ENCODE assay signal across 8 cellular contexts in genomic region chr12:124906606-124907261, GRCh38. TPM values are rescaled to one million over a fixed set of nuclear protein-coding genes. Genes with fewer than 3 reads are reported as not detected.
DNase-seq lines count a peak whose midpoint lies in the region; ATAC-seq and TF ChIP-seq lines count a peak whose summit lies in the region.

No MANE protein-coding gene starts in this region.

- peaks cover 5 to 15% (median 10%) of the 10 kb centered on the region in 5 experiments for H3K9me3 Mint-ChIP-seq in brain

- peaks cover 57% of the 10 kb centered on the region for H3K4me1 Mint-ChIP-seq in brain

- H3K27me3 Mint-ChIP-seq in brain = peaks cover 11% of the 10 kb centered on the region

- no peaks in the 10 kb centered on the region for H3K27me3 ChIP-seq in SU-DHL-6 (ENCODE audit: low read length)

- peak overlapping the region; percentile 1 for H3K4me2 ChIP-seq in SU-DHL-6 (ENCODE audit: low read depth, low read length, poor library complexity, severe bottlenecking)

- H3K9ac ChIP-seq in SU-DHL-6 (ENCODE audit: low read length) = no peak overlapping the region

- peaks cover 41% of the 10 kb centered on the region for H3F3A ChIP-seq in SU-DHL-6 (ENCODE audit: insufficient read depth)

- H3K9me3 ChIP-seq in SU-DHL-6 (ENCODE audit: insufficient read depth, low read length) = no peaks in the 10 kb centered on the region

- no peak overlapping the region for H3K27ac ChIP-seq in SU-DHL-6 (ENCODE audit: low read depth, low read length)

- DNase-seq in iris pigment epithelial cell (ENCODE audit: low read depth) (peak; percentile 92), NCI-H526 treated with DMSO at 0.1 percent for 48 hours (lab: John Stamatoyannopoulos, UW) (no peak), SHP77 treated with DMSO at 0.1 percent for 48 hours (lab: John Stamatoyannopoulos, UW) (no peak)
- DNase-seq in stimulated activated CD4-positive, alpha-beta T cell treated with anti-CD3 and anti-CD28 coated beads, Interleukin-2, amount 100 ng/mL, for 24 hours = peak; percentile 87 to 93

- no peak overlapping the region for H3K4me3 ChIP-seq in SU-DHL-6 (ENCODE audit: insufficient read depth, low read length, poor library complexity, severe bottlenecking)

- peak overlapping the region; percentile 2 to 60 (median 44) for H3K27ac Mint-ChIP-seq in brain

- H2AFZ ChIP-seq in SU-DHL-6 (ENCODE audit: low read depth, low read length, severe bottlenecking) = no peak overlapping the region

- peaks cover 18% of the 10 kb centered on the region for H4K20me1 ChIP-seq in SU-DHL-6 (ENCODE audit: low read depth, low read length)

- peaks cover 8% of the 10 kb centered on the region for H3K36me3 ChIP-seq in SU-DHL-6 (ENCODE audit: low read length)

- no peaks in the 10 kb centered on the region for H3K79me2 ChIP-seq in SU-DHL-6 (ENCODE audit: insufficient read depth, low read length)

- H3K36me3 Mint-ChIP-seq in brain = peaks cover 22% of the 10 kb centered on the region

- TF ChIP-seq CTCF in SU-DHL-6 (IDR thresholded peaks at IDR 0.05; ENCODE audit: insufficient read depth, low read length, poor library complexity, severe bottlenecking) (peak; percentile 99), brain (conservative IDR thresholded peaks at IDR 0.05) (peak; percentile 98 to 100)

- no peaks in the 10 kb centered on the region for H3K9me2 ChIP-seq in SU-DHL-6 (replicated peaks; ENCODE audit: insufficient read depth, low read length)

- peak overlapping the region; percentile 2 to 63 (median 6) for H3K4me3 Mint-ChIP-seq in brain

- ATAC-seq in GM18499 (IDR thresholded peaks at IDR 0.05; ENCODE audit: insufficient read depth, unreplicated experiment) = peak; percentile 41
- peak; percentile 66 for ATAC-seq in HG02885 (IDR thresholded peaks at IDR 0.05; ENCODE audit: poor library complexity, unreplicated experiment)

RNA-seq across cellular contexts. Expression of gene UBC, which starts 7.7 kb away (rescaled TPM):
- polyA plus RNA-seq in brain (ENCODE audit: insufficient read depth, low read depth, low replicate concordance) = 912 TPM

RNA-seq across cellular contexts. Expression of gene SCARB1, which starts 43.1 kb away (rescaled TPM):
- polyA plus RNA-seq in brain (ENCODE audit: insufficient read depth, low read depth, low replicate concordance) = 44.7 TPM

Comparison
In these comparisons a context has a peak if more than half of its experiments do, and no peak if none do; other contexts are left out.
1. DNase-seq: peak in iris pigment epithelial cell (single experiment) and stimulated activated CD4-positive, alpha-beta T cell treated with anti-CD3 and anti-CD28 coated beads, Interleukin-2, amount 100 ng/mL, for 24 hours (2 of 2); none in NCI-H526 treated with DMSO at 0.1 percent for 48 hours (single experiment) and SHP77 treated with DMSO at 0.1 percent for 48 hours (single experiment).